Comparison of ENCODE assay signal across 7 cellular contexts in the genomic region with DNA sequence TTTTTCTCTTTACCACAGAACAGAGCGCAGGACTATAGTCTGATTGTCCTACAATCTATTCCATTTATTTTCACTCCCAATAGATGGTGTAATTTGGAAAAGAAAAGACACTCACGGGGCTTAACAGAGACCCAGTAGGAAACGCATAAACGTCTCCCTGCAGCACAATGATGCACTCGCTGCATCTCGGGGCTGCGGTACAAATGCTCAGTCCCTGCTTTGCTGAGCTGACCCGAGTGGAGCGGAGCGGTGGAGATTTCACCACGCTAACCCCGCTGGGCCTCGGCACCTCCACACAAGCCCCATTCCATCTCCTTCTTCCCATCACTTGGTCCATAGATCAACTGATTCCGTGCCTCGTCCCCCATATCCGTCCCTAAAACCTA. TPM values are rescaled to one million over a fixed set of nuclear protein-coding genes. Genes with fewer than 3 reads are reported as not detected.
DNase-seq lines count a peak whose midpoint lies in the region; ATAC-seq and TF ChIP-seq lines count a peak whose summit lies in the region.

No MANE protein-coding gene starts in this region.

- no peak overlapping the region for H3K27ac Mint-ChIP-seq in GM23338
- H3K27ac Mint-ChIP-seq in activated naive CD8-positive, alpha-beta T cell treated with anti-CD3 and anti-CD28 coated beads, Interleukin-2, amount 50 U/mL, for 24 hours: no peak overlapping the region
- peak overlapping the region; percentile 80 for H3K27ac Mint-ChIP-seq in stimulated activated effector memory CD8-positive, alpha-beta T cell treated with anti-CD3 and anti-CD28 coated beads, Interleukin-12 subunit alpha, Interleukin-12 subunit beta, amount 100 ng/mL, for 72 hours

- peak overlapping the region; percentile 97 for H3K4me3 Mint-ChIP-seq in GM23338
- H3K4me3 Mint-ChIP-seq in activated naive CD8-positive, alpha-beta T cell treated with anti-CD3 and anti-CD28 coated beads, Interleukin-2, amount 50 U/mL, for 24 hours: peak overlapping the region; percentile 80
- H3K4me3 Mint-ChIP-seq in stimulated activated effector memory CD8-positive, alpha-beta T cell treated with anti-CD3 and anti-CD28 coated beads, Interleukin-12 subunit alpha, Interleukin-12 subunit beta, amount 100 ng/mL, for 72 hours: peak overlapping the region; percentile 93

- no CpG with 5 or more reads among the region's 16 CpGs for WGBS in iPS DF 6.9 (ENCODE audit: insufficient coverage, insufficient read length)

- H3K79me2 ChIP-seq in GM23338 (replicated peaks; ENCODE audit: insufficient read depth): peaks cover 20% of the 10 kb centered on the region

- peak overlapping the region; percentile 94 for H2AFZ ChIP-seq in GM23338

- peak overlapping the region; percentile 94 for H3K4me3 ChIP-seq in GM23338
- peak overlapping the region; percentile 37; the same call in 1 of the 2 replicates for H3K4me3 ChIP-seq in iPS DF 6.9 (ENCODE audit: low read length)

- no peak for TF ChIP-seq CTCF in GM23338 (conservative IDR thresholded peaks at IDR 0.05; ENCODE audit: low read depth in 2 of 2)

- H3K4me2 ChIP-seq in GM23338: peak overlapping the region; percentile 85

- peaks cover 33% of the 10 kb centered on the region for H3K27me3 ChIP-seq in GM23338 (ENCODE audit: insufficient read depth)
- no peaks in the 10 kb centered on the region for H3K27me3 ChIP-seq in iPS DF 6.9 (ENCODE audit: control insufficient read depth, insufficient read depth, low read length)

- H3K9me3 ChIP-seq in iPS DF 6.9 (ENCODE audit: control insufficient read depth, insufficient read depth, low read length): no peaks in the 10 kb centered on the region

- no peaks in the 10 kb centered on the region for H4K20me1 ChIP-seq in GM23338 (replicated peaks; ENCODE audit: insufficient read depth)

- H3K27ac ChIP-seq in GM23338 (ENCODE audit: low read depth) (no peak overlapping the region; the same call in 1 of the 2 replicates), iPS DF 6.9 (ENCODE audit: low read length) (no peak overlapping the region)

- DNase-seq in GM23338 (ENCODE audit: low spot score) (no peak), iPS DF 6.9 (ENCODE audit: low read depth, low spot score) (no peak), HPDE6-E6E7 (ENCODE audit: extremely low spot score) (no peak), AG08396 (ENCODE audit: low spot score) (no peak)
- DNase-seq in activated naive CD8-positive, alpha-beta T cell treated with anti-CD3 and anti-CD28 coated beads, Interleukin-2, amount 50 U/mL, for 24 hours: no peak
- DNase-seq in stimulated activated effector memory CD8-positive, alpha-beta T cell treated with anti-CD3 and anti-CD28 coated beads, Interleukin-12 subunit alpha, Interleukin-12 subunit beta, amount 100 ng/mL, for 72 hours (ENCODE audit: low spot score in 2 of 2): no peak

- H3F3A ChIP-seq in GM23338 (replicated peaks; ENCODE audit: low read depth): peaks cover 15% of the 10 kb centered on the region; the same call in 1 of the 2 replicates

- peaks cover 15% of the 10 kb centered on the region for H3K27me3 Mint-ChIP-seq in GM23338 (ENCODE audit: insufficient read depth, low read depth, poor library complexity)
- peaks cover 46% of the 10 kb centered on the region for H3K27me3 Mint-ChIP-seq in activated naive CD8-positive, alpha-beta T cell treated with anti-CD3 and anti-CD28 coated beads, Interleukin-2, amount 50 U/mL, for 24 hours

- H3K4me1 ChIP-seq in GM23338 (ENCODE audit: insufficient read depth) (peaks cover 25% of the 10 kb centered on the region), iPS DF 6.9 (ENCODE audit: control insufficient read depth, insufficient read depth, low read length) (no peaks in the 10 kb centered on the region)

- H3K36me3 ChIP-seq in GM23338 (ENCODE audit: insufficient read depth) (peaks cover 2% of the 10 kb centered on the region; the same call in 1 of the 2 replicates), iPS DF 6.9 (ENCODE audit: control insufficient read depth, insufficient read depth, low read length) (no peaks in the 10 kb centered on the region)

- H3K9me2 ChIP-seq in GM23338 (ENCODE audit: insufficient read depth): no peaks in the 10 kb centered on the region

- ATAC-seq in GM23338 (peak; percentile 40), HG02623 (IDR thresholded peaks at IDR 0.05; ENCODE audit: unreplicated experiment) (no peak)
- no peak for ATAC-seq in activated naive CD8-positive, alpha-beta T cell treated with anti-CD3 and anti-CD28 coated beads, Interleukin-2, amount 50 U/mL, for 24 hours
- ATAC-seq in stimulated activated effector memory CD8-positive, alpha-beta T cell treated with anti-CD3 and anti-CD28 coated beads, Interleukin-12 subunit alpha, Interleukin-12 subunit beta, amount 100 ng/mL, for 72 hours: peak; percentile 27

- peaks cover 22% of the 10 kb centered on the region for H3K4me1 Mint-ChIP-seq in GM23338
- H3K4me1 Mint-ChIP-seq in activated naive CD8-positive, alpha-beta T cell treated with anti-CD3 and anti-CD28 coated beads, Interleukin-2, amount 50 U/mL, for 24 hours: peaks cover 22% of the 10 kb centered on the region
- peaks cover 35% of the 10 kb centered on the region for H3K4me1 Mint-ChIP-seq in stimulated activated effector memory CD8-positive, alpha-beta T cell treated with anti-CD3 and anti-CD28 coated beads, Interleukin-12 subunit alpha, Interleukin-12 subunit beta, amount 100 ng/mL, for 72 hours

- H3K9me3 Mint-ChIP-seq in GM23338: no peaks in the 10 kb centered on the region; the same call in 2 of the 3 replicates
- no peaks in the 10 kb centered on the region for H3K9me3 Mint-ChIP-seq in activated naive CD8-positive, alpha-beta T cell treated with anti-CD3 and anti-CD28 coated beads, Interleukin-2, amount 50 U/mL, for 24 hours
- H3K9me3 Mint-ChIP-seq in stimulated activated effector memory CD8-positive, alpha-beta T cell treated with anti-CD3 and anti-CD28 coated beads, Interleukin-12 subunit alpha, Interleukin-12 subunit beta, amount 100 ng/mL, for 72 hours: no peaks in the 10 kb centered on the region

- no peaks in the 10 kb centered on the region; the same call in 2 of the 3 replicates for H3K36me3 Mint-ChIP-seq in GM23338 (ENCODE audit: low read depth)
- no peaks in the 10 kb centered on the region for H3K36me3 Mint-ChIP-seq in activated naive CD8-positive, alpha-beta T cell treated with anti-CD3 and anti-CD28 coated beads, Interleukin-2, amount 50 U/mL, for 24 hours (ENCODE audit: low read depth)
- peaks cover 6% of the 10 kb centered on the region for H3K36me3 Mint-ChIP-seq in stimulated activated effector memory CD8-positive, alpha-beta T cell treated with anti-CD3 and anti-CD28 coated beads, Interleukin-12 subunit alpha, Interleukin-12 subunit beta, amount 100 ng/mL, for 72 hours

TF ChIP-seq in GM23338, 12 proteins besides CTCF, POLR2A, EP300 and RAD21:
- TF ChIP-seq, protein P1, sequence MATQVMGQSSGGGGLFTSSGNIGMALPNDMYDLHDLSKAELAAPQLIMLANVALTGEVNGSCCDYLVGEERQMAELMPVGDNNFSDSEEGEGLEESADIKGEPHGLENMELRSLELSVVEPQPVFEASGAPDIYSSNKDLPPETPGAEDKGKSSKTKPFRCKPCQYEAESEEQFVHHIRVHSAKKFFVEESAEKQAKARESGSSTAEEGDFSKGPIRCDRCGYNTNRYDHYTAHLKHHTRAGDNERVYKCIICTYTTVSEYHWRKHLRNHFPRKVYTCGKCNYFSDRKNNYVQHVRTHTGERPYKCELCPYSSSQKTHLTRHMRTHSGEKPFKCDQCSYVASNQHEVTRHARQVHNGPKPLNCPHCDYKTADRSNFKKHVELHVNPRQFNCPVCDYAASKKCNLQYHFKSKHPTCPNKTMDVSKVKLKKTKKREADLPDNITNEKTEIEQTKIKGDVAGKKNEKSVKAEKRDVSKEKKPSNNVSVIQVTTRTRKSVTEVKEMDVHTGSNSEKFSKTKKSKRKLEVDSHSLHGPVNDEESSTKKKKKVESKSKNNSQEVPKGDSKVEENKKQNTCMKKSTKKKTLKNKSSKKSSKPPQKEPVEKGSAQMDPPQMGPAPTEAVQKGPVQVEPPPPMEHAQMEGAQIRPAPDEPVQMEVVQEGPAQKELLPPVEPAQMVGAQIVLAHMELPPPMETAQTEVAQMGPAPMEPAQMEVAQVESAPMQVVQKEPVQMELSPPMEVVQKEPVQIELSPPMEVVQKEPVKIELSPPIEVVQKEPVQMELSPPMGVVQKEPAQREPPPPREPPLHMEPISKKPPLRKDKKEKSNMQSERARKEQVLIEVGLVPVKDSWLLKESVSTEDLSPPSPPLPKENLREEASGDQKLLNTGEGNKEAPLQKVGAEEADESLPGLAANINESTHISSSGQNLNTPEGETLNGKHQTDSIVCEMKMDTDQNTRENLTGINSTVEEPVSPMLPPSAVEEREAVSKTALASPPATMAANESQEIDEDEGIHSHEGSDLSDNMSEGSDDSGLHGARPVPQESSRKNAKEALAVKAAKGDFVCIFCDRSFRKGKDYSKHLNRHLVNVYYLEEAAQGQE (IDR thresholded peaks at IDR 0.05; ENCODE audit: unreplicated experiment): no peak
- TF ChIP-seq NANOG (IDR thresholded peaks at IDR 0.05; ENCODE audit: borderline replicate concordance): peak; percentile 32; the same call in 1 of the 2 replicates

RNA-seq across cellular contexts. Expression of a gene that starts 1.5 kb away (rescaled TPM):
- 43.5 and 55.5 TPM in 2 replicates for total RNA-seq in GM23338 (2014; rRNA removed; shearing (Covaris generic))
- 34.5 and 35.1 TPM in 2 replicates for polyA plus RNA-seq in GM23338 (2016; fragmentation: Nextera tagmentation; extraction: Ambion mirVana)

Comparison
In these comparisons a context has a peak if more than half of its experiments do, and no peak if none do; other contexts are left out.
1. ATAC-seq: peak in GM23338 (single experiment) and stimulated activated effector memory CD8-positive, alpha-beta T cell treated with anti-CD3 and anti-CD28 coated beads, Interleukin-12 subunit alpha, Interleukin-12 subunit beta, amount 100 ng/mL, for 72 hours (single experiment); none in activated naive CD8-positive, alpha-beta T cell treated with anti-CD3 and anti-CD28 coated beads, Interleukin-2, amount 50 U/mL, for 24 hours (single experiment) and HG02623 (single experiment).
2. Peak in every context shown above with its lines, with median percentiles within 50 percentile points of each other: H3K4me3 Mint-ChIP-seq.